ENCODE assay signal across 18 cellular contexts in genomic region chr7:75969704-75970498, GRCh38. TPM values are rescaled to one million over a fixed set of nuclear protein-coding genes. Genes with fewer than 3 reads are reported as not detected.
A peak's percentile ranks its signal among the peaks of the same experiment; 100 is the strongest.
DNase-seq lines count a peak whose midpoint lies in the region; ATAC-seq, FAIRE-seq and TF ChIP-seq lines count a peak whose summit lies in the region.
"Had no signal": no experiment of that assay in that cellular context is flagged by ENCODE, and none has a peak within 500 bp of the region (broad histone marks: within the 10 kb centered on the region; RNA-seq: fewer than 3 reads in every experiment).

No MANE protein-coding gene starts in this region.

- H3K9me3 Mint-ChIP-seq in endodermal cell, result no peaks in the 10 kb centered on the region
- H3K9me3 Mint-ChIP-seq: T-helper 1 cell treated with Interleukin-12 subunit alpha and Interleukin-12 subunit beta and Interleukin-4 antibody, amounts not matched to agents 30 μg/mL and 1 μg/mL, for 36 hours had no signal

- DNase-seq in RCC 7860 (ENCODE audit: low spot score) (peak; percentile 88), endodermal cell (no peak), substantia nigra (lab: John Stamatoyannopoulos, UW) (no peak), DMS153 (lab: John Stamatoyannopoulos, UW) (no peak), tibial nerve (ENCODE audit: low spot score in 2 of 2) (no peak)
- DNase-seq: activated CD4-positive, CD25-positive, alpha-beta regulatory T cell treated with anti-CD3 and anti-CD28 coated beads, Interleukin-2, amount 50 U/mL, for 72 hours; activated CD8-positive, alpha-beta memory T cell treated with anti-CD3 and anti-CD28 coated beads, Interleukin-2, amount 50 U/mL, for 4 hours; activated naive CD4-positive, alpha-beta T cell; body of pancreas; foreskin keratinocyte; mesendoderm; testis had no signal

- peaks cover 21% of the 10 kb centered on the region for H3K36me3 ChIP-seq in endodermal cell (ENCODE audit: control insufficient read depth, insufficient read depth, low read length)
- no peaks in the 10 kb centered on the region for H3K36me3 ChIP-seq in muscle layer of colon (ENCODE audit: insufficient read depth, low read length)
- peaks cover 0 to 47% (median 0%) of the 10 kb centered on the region in 3 donors for H3K36me3 ChIP-seq in tibial nerve
- H3K36me3 ChIP-seq: ovary had no signal

- no peaks in the 10 kb centered on the region for H3K9me3 ChIP-seq in endodermal cell (ENCODE audit: control insufficient read depth, low read length)
- H3K9me3 ChIP-seq in muscle layer of colon (ENCODE audit: low read length), result no peaks in the 10 kb centered on the region
- H3K9me3 ChIP-seq in tibial nerve, result no peaks in the 10 kb centered on the region
- H3K9me3 ChIP-seq: body of pancreas, ovary, testis had no signal

- no peak overlapping the region for H3K4me3 Mint-ChIP-seq in endodermal cell
- H3K4me3 Mint-ChIP-seq: T-helper 1 cell treated with Interleukin-12 subunit alpha and Interleukin-12 subunit beta and Interleukin-4 antibody, amounts not matched to agents 30 μg/mL and 1 μg/mL, for 36 hours had no signal

- TF ChIP-seq EP300 in tibial nerve (IDR thresholded peaks at IDR 0.05), result no peak

- H3K4me3 ChIP-seq in endodermal cell (ENCODE audit: low read length) (no peak overlapping the region), muscle layer of colon (ENCODE audit: low read depth in 1 of 2, low read length in 2 of 2) (no peak overlapping the region), tibial nerve (no peak overlapping the region)
- H3K4me3 ChIP-seq: body of pancreas, ovary, testis had no signal

- H3K9ac ChIP-seq in endodermal cell (ENCODE audit: extremely low read depth, low read length, poor library complexity, severe bottlenecking) (no peak overlapping the region), muscle layer of colon (ENCODE audit: low read length) (no peak overlapping the region)

- peak overlapping the region; percentile 71 for H3K27ac Mint-ChIP-seq in endodermal cell
- H3K27ac Mint-ChIP-seq: T-helper 1 cell treated with Interleukin-12 subunit alpha and Interleukin-12 subunit beta and Interleukin-4 antibody, amounts not matched to agents 30 μg/mL and 1 μg/mL, for 36 hours had no signal

- 93 to 95% methylated on average over 23 to 30 of the region's 30 CpGs for WGBS in endodermal cell (ENCODE audit: insufficient coverage in 1 of 2, insufficient read length in 1 of 2), 2 experiments
- WGBS in tibial nerve, 2 donors, result 88 to 91% methylated on average over 30 of the region's 30 CpGs

- no peak for TF ChIP-seq CTCF in endodermal cell (conservative IDR thresholded peaks at IDR 0.05)
- no peak for TF ChIP-seq CTCF in tibial nerve (IDR thresholded peaks at IDR 0.05)

- H3K4me1 ChIP-seq in endodermal cell (ENCODE audit: control insufficient read depth, insufficient read depth, low read length) (no peaks in the 10 kb centered on the region), muscle layer of colon (ENCODE audit: insufficient read depth, low read length) (peaks cover 49% of the 10 kb centered on the region), tibial nerve (peaks cover 0 to 69% (median 26%) of the 10 kb centered on the region in 4 donors)
- H3K4me1 ChIP-seq: body of pancreas, foreskin keratinocyte had no signal

- H3K36me3 Mint-ChIP-seq in endodermal cell (ENCODE audit: low read depth), result peaks cover 39% of the 10 kb centered on the region

- H3K27me3 Mint-ChIP-seq in endodermal cell (ENCODE audit: insufficient read depth), result no peaks in the 10 kb centered on the region

- ATAC-seq in GM19395 (IDR thresholded peaks at IDR 0.05; ENCODE audit: unreplicated experiment) (no peak), GM19328 (IDR thresholded peaks at IDR 0.05; ENCODE audit: unreplicated experiment) (no peak)
- ATAC-seq: body of pancreas, foreskin keratinocyte had no signal

- H3K27ac ChIP-seq in endodermal cell (ENCODE audit: low read depth, low read length) (no peak overlapping the region), muscle layer of colon (ENCODE audit: low read depth, low read length) (peak overlapping the region; percentile 63), substantia nigra (ENCODE audit: low read depth, low read length, poor library complexity, severe bottlenecking) (peak overlapping the region; percentile 26), tibial nerve (peak overlapping the region in 2 of 4 donors; percentile 5 to 83)
- H3K27ac ChIP-seq: foreskin keratinocyte had no signal

- H3K27me3 ChIP-seq in endodermal cell (ENCODE audit: control insufficient read depth, insufficient read depth, low read length, poor library complexity, severe bottlenecking), result no peaks in the 10 kb centered on the region
- H3K27me3 ChIP-seq in muscle layer of colon (ENCODE audit: control insufficient read depth in 1 of 2, insufficient read depth in 2 of 2, low read length in 2 of 2), result no peaks in the 10 kb centered on the region
- H3K27me3 ChIP-seq in tibial nerve, result no peaks in the 10 kb centered on the region
- H3K27me3 ChIP-seq: body of pancreas, foreskin keratinocyte, ovary, testis had no signal

- peak; percentile 73 for FAIRE-seq in RCC 7860 (lab: Jason Lieb, UNC)
- FAIRE-seq: H54 had no signal

- no peak for TF ChIP-seq POLR2A in tibial nerve (IDR thresholded peaks at IDR 0.05)

- H3K4me1 Mint-ChIP-seq in endodermal cell, result no peaks in the 10 kb centered on the region

RNA-seq across cellular contexts. Expression of gene TMEM120A, which starts 24.5 kb away (rescaled TPM):
- 10 to 100 TPM; 18.8 to 19.1 TPM for total RNA-seq in endodermal cell
- polyA plus RNA-seq in endodermal cell (2013, experiment 1 of 2), result 28.4 TPM
- 30.6 TPM for polyA plus RNA-seq in endodermal cell (2013, experiment 2 of 2)
- 100 to 1,000 TPM in 1 of 4 donors, 10 to 100 TPM in 3; 38.7 to 108 (median 53.2) TPM for total RNA-seq in tibial nerve

RNA-seq across cellular contexts. Expression of gene POR, which starts 54.9 kb away (rescaled TPM):
- 10 to 100 TPM; 85.2 to 92.9 TPM for total RNA-seq in endodermal cell
- 96.3 TPM for polyA plus RNA-seq in endodermal cell (2013, experiment 1 of 2)
- polyA plus RNA-seq in endodermal cell (2013, experiment 2 of 2), result 80.9 TPM
- total RNA-seq in tibial nerve, result 100 to 1,000 TPM in 2 of 4 donors, 10 to 100 TPM in 2; 66.6 to 244 (median 107) TPM
